ENCODE assay signal across 19 cellular contexts in genomic region chr12:15155271-15155670, GRCh38.
A peak's percentile ranks its signal among the peaks of the same experiment; 100 is the strongest.
DNase-seq lines count a peak whose midpoint lies in the region; ATAC-seq and TF ChIP-seq lines count a peak whose summit lies in the region.
"Had no signal": no experiment of that assay in that cellular context is flagged by ENCODE, and none has a peak within 500 bp of the region (broad histone marks: within the 10 kb centered on the region; RNA-seq: fewer than 3 reads in every experiment).

No MANE protein-coding gene starts in this region.

- TF ChIP-seq CTCF in ascending aorta (IDR thresholded peaks at IDR 0.05) (no peak), transverse colon (IDR thresholded peaks at IDR 0.05) (no peak), WTC11 (IDR thresholded peaks at IDR 0.05) (no peak)

- H3K27ac ChIP-seq in ascending aorta (peak overlapping the region; percentile 37 to 81), mesenchymal stem cell (ENCODE audit: low read length, poor library complexity, severe bottlenecking) (no peak overlapping the region), transverse colon (peak overlapping the region; percentile 54 to 64 (median 60))

- H3K4ac ChIP-seq in mesenchymal stem cell (ENCODE audit: low read depth in 1 of 2, low read length in 2 of 2) = no peak overlapping the region

- no peak overlapping the region for H2BK5ac ChIP-seq in mesenchymal stem cell (ENCODE audit: low read depth, low read length, poor library complexity, severe bottlenecking)

- TF ChIP-seq POLR2A in transverse colon (IDR thresholded peaks at IDR 0.05) = no peak

- CTCF ChIA-PET in WTC11 (lab: Charles Lee) = interaction anchor here (1.3 to 6.0 kb wide), 2 partner anchors 66 to 168 kb away, joined by 3 to 48 read pairs; partner anchors contain the start of gene RERG

- intact Hi-C loops in ascending aorta (cut with DNase I) (no loop called here), transverse colon (cut with DNase I; ENCODE audit: low total_unique reads) (no loop called here)

- H3K9me3 Mint-ChIP-seq in WTC11 = no peaks in the 10 kb centered on the region
- H3K9me3 Mint-ChIP-seq: activated naive CD8-positive, alpha-beta T cell treated with anti-CD3 and anti-CD28 coated beads, Interleukin-2, amount 50 U/mL, for 24 hours; memory B cell had no signal

- POLR2A ChIA-PET in WTC11 (lab: Charles Lee) = no interaction called here

- no peaks in the 10 kb centered on the region for H3K27me3 ChIP-seq in ascending aorta
- no peaks in the 10 kb centered on the region for H3K27me3 ChIP-seq in mesenchymal stem cell (ENCODE audit: control insufficient read depth in 1 of 2, insufficient read depth in 1 of 2, low read length in 2 of 2)
- no peaks in the 10 kb centered on the region for H3K27me3 ChIP-seq in transverse colon
- H3K27me3 ChIP-seq: Peyer's patch, upper lobe of left lung had no signal

- no peak for ATAC-seq in WTC11
- ATAC-seq: activated naive CD8-positive, alpha-beta T cell treated with anti-CD3 and anti-CD28 coated beads, Interleukin-2, amount 50 U/mL, for 24 hours; sciatic nerve had no signal

- no peak overlapping the region for H3K4me3 Mint-ChIP-seq in WTC11
- H3K4me3 Mint-ChIP-seq: activated naive CD8-positive, alpha-beta T cell treated with anti-CD3 and anti-CD28 coated beads, Interleukin-2, amount 50 U/mL, for 24 hours; memory B cell had no signal

- H2AK5ac ChIP-seq in mesenchymal stem cell (ENCODE audit: low read length, severe bottlenecking) = peak overlapping the region; percentile 86

- H3K36me3 ChIP-seq in ascending aorta (no peaks in the 10 kb centered on the region), mesenchymal stem cell (ENCODE audit: control insufficient read depth in 1 of 2, insufficient read depth in 2 of 2, low read depth in 1 of 2, low read length in 2 of 2) (no peaks in the 10 kb centered on the region), transverse colon (no peaks in the 10 kb centered on the region)
- H3K36me3 ChIP-seq: Peyer's patch, upper lobe of left lung had no signal

- H3K4me1 ChIP-seq in ascending aorta = peaks cover 22 to 53% of the 10 kb centered on the region in 2 donors
- no peaks in the 10 kb centered on the region for H3K4me1 ChIP-seq in mesenchymal stem cell (ENCODE audit: control insufficient read depth, insufficient read depth, low read depth, low read length)
- H3K4me1 ChIP-seq in transverse colon = peaks cover 7 to 48% (median 19%) of the 10 kb centered on the region in 4 donors
- H3K4me1 ChIP-seq: Peyer's patch had no signal

- no peak overlapping the region for H3K14ac ChIP-seq in mesenchymal stem cell (ENCODE audit: low read length in 2 of 2)

- no peak overlapping the region for H4K8ac ChIP-seq in mesenchymal stem cell (ENCODE audit: low read length)

- H3K9me3 ChIP-seq in ascending aorta = peaks cover 0 to 8% of the 10 kb centered on the region in 2 donors
- no peaks in the 10 kb centered on the region for H3K9me3 ChIP-seq in mesenchymal stem cell (ENCODE audit: control insufficient read depth, low read length)
- H3K9me3 ChIP-seq in transverse colon = no peaks in the 10 kb centered on the region
- H3K9me3 ChIP-seq: Peyer's patch, upper lobe of left lung had no signal

- no peak overlapping the region for H2BK120ac ChIP-seq in mesenchymal stem cell (ENCODE audit: low read depth, low read length)

- peak overlapping the region; percentile 28 to 87 for H3K18ac ChIP-seq in mesenchymal stem cell (ENCODE audit: low read depth in 1 of 2, low read length in 2 of 2)

- in situ Hi-C loops in transverse colon (cut with MboI; ENCODE audit: low pct_ligation_motif_present in 1 of 4, low pct_unique_long_range_greater_than_20kb in 1 of 4, low sequenced_read_pairs in 3 of 4) = no loop called here

- H3K4me2 ChIP-seq in mesenchymal stem cell (ENCODE audit: low read length, poor library complexity, severe bottlenecking) = no peak overlapping the region

- H3K23ac ChIP-seq in mesenchymal stem cell (ENCODE audit: low read length in 2 of 2) = no peak overlapping the region

- no peak overlapping the region for H3K9ac ChIP-seq in mesenchymal stem cell (ENCODE audit: low read length)

- H3K36me3 Mint-ChIP-seq in WTC11 = no peaks in the 10 kb centered on the region
- H3K36me3 Mint-ChIP-seq: memory B cell had no signal

- no peak overlapping the region for H3K4me3 ChIP-seq in ascending aorta
- no peak overlapping the region for H3K4me3 ChIP-seq in mesenchymal stem cell (ENCODE audit: insufficient read depth in 1 of 2, low read depth in 1 of 2, low read length in 2 of 2)
- no peak overlapping the region for H3K4me3 ChIP-seq in transverse colon
- H3K4me3 ChIP-seq: Peyer's patch, upper lobe of left lung had no signal

- no peak for TF ChIP-seq EP300 in transverse colon (IDR thresholded peaks at IDR 0.05; ENCODE audit: low read depth)

- H2AFZ ChIP-seq in mesenchymal stem cell (ENCODE audit: low read depth, low read length) = no peak overlapping the region

- WGBS in mesenchymal stem cell = 100% methylated on average over 1 of the region's 1 CpG
- 83% methylated on average over 1 of the region's 1 CpG; no CpG with 5 or more reads in 1 of the 2 donors for WGBS in transverse colon (ENCODE audit: low coverage in 1 of 2), 2 donors

- no peak overlapping the region for H3K27ac Mint-ChIP-seq in WTC11
- H3K27ac Mint-ChIP-seq: activated naive CD8-positive, alpha-beta T cell treated with anti-CD3 and anti-CD28 coated beads, Interleukin-2, amount 50 U/mL, for 24 hours; memory B cell had no signal

- peak overlapping the region; percentile 7 for H2BK15ac ChIP-seq in mesenchymal stem cell (ENCODE audit: low read depth, poor library complexity, severe bottlenecking)

- H3K4me1 Mint-ChIP-seq in WTC11 = no peaks in the 10 kb centered on the region
- H3K4me1 Mint-ChIP-seq: activated naive CD8-positive, alpha-beta T cell treated with anti-CD3 and anti-CD28 coated beads, Interleukin-2, amount 50 U/mL, for 24 hours; memory B cell had no signal

- no peaks in the 10 kb centered on the region for H3K79me1 ChIP-seq in mesenchymal stem cell (replicated peaks; ENCODE audit: low read length, poor library complexity, severe bottlenecking)

- peak overlapping the region; percentile 28 to 37 for H2BK12ac ChIP-seq in mesenchymal stem cell (ENCODE audit: low read length in 2 of 2)

- DNase-seq in NCI-H345 (lab: John Stamatoyannopoulos, UW) = peak; percentile 33
- no peak for DNase-seq in NCI-H345 treated with DMSO at 0.1 percent for 48 hours (lab: John Stamatoyannopoulos, UW; ENCODE audit: unreplicated experiment)
- no peak for DNase-seq in ascending aorta (ENCODE audit: low spot score in 2 of 2)
- DNase-seq in mesenchymal stem cell = no peak
- DNase-seq in transverse colon = no peak
- no peak for DNase-seq in NCI-H146 (lab: John Stamatoyannopoulos, UW)
- no peak for DNase-seq in activated T-cell treated with anti-CD3 and anti-CD28 coated beads, Interleukin-2, amount 50 U/mL, for 1 hour
- DNase-seq in WTC11 (ENCODE audit: low spot score) = no peak
- DNase-seq: activated CD4-positive, alpha-beta T cell treated with anti-CD3 and anti-CD28 coated beads, Interleukin-2, amount 50 U/mL, for 48 hours; activated naive CD8-positive, alpha-beta T cell treated with anti-CD3 and anti-CD28 coated beads, Interleukin-2, amount 50 U/mL, for 24 hours; activated T-cell treated with anti-CD3 and anti-CD28 coated beads, Interleukin-2, amount 50 U/mL, for 48 hours; KBM-7; NCI-H1417 treated with DMSO at 0.1 percent for 48 hours; NCI-H524 treated with DMSO at 0.1 percent for 48 hours; Peyer's patch; stimulated activated CD4-positive, alpha-beta T cell treated with anti-CD3 and anti-CD28 coated beads, Interleukin-4, amount 100 ng/mL, for 24 hours; upper lobe of left lung had no signal

- H4K91ac ChIP-seq in mesenchymal stem cell (ENCODE audit: low read length) = peak overlapping the region; percentile 22

- H3K27me3 Mint-ChIP-seq in WTC11 (ENCODE audit: low read depth) = no peaks in the 10 kb centered on the region
- H3K27me3 Mint-ChIP-seq: activated naive CD8-positive, alpha-beta T cell treated with anti-CD3 and anti-CD28 coated beads, Interleukin-2, amount 50 U/mL, for 24 hours; memory B cell had no signal

TF ChIP-seq in WTC11, 78 proteins besides CTCF, POLR2A, EP300 and RAD21 (continues in another document):
- TF ChIP-seq ZNF263 (CRISPR knock-in tag; IDR thresholded peaks at IDR 0.05; ENCODE audit: low read depth) = no peak
- no peak for TF ChIP-seq FOXJ3 (CRISPR knock-in tag; IDR thresholded peaks at IDR 0.05; ENCODE audit: borderline replicate concordance)
- TF ChIP-seq RELA (CRISPR knock-in tag; IDR thresholded peaks at IDR 0.05; ENCODE audit: borderline replicate concordance) = no peak
- no peak for TF ChIP-seq MXD4 (CRISPR knock-in tag; IDR thresholded peaks at IDR 0.05; ENCODE audit: borderline replicate concordance)
- no peak for TF ChIP-seq STAT6 (CRISPR knock-in tag; conservative IDR thresholded peaks at IDR 0.05; ENCODE audit: low read depth)
- TF ChIP-seq OVOL2 (CRISPR knock-in tag; IDR thresholded peaks at IDR 0.05; ENCODE audit: borderline replicate concordance) = no peak
- TF ChIP-seq, protein P1, sequence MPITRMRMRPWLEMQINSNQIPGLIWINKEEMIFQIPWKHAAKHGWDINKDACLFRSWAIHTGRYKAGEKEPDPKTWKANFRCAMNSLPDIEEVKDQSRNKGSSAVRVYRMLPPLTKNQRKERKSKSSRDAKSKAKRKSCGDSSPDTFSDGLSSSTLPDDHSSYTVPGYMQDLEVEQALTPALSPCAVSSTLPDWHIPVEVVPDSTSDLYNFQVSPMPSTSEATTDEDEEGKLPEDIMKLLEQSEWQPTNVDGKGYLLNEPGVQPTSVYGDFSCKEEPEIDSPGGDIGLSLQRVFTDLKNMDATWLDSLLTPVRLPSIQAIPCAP (CRISPR knock-in tag; IDR thresholded peaks at IDR 0.05) = no peak
- TF ChIP-seq SOX15 (CRISPR knock-in tag; IDR thresholded peaks at IDR 0.05) = no peak
- no peak for TF ChIP-seq IRF2 (CRISPR knock-in tag; IDR thresholded peaks at IDR 0.05; ENCODE audit: borderline replicate concordance, low read depth)
